ENCODE assay signal across 8 cellular contexts in the genomic region with DNA sequence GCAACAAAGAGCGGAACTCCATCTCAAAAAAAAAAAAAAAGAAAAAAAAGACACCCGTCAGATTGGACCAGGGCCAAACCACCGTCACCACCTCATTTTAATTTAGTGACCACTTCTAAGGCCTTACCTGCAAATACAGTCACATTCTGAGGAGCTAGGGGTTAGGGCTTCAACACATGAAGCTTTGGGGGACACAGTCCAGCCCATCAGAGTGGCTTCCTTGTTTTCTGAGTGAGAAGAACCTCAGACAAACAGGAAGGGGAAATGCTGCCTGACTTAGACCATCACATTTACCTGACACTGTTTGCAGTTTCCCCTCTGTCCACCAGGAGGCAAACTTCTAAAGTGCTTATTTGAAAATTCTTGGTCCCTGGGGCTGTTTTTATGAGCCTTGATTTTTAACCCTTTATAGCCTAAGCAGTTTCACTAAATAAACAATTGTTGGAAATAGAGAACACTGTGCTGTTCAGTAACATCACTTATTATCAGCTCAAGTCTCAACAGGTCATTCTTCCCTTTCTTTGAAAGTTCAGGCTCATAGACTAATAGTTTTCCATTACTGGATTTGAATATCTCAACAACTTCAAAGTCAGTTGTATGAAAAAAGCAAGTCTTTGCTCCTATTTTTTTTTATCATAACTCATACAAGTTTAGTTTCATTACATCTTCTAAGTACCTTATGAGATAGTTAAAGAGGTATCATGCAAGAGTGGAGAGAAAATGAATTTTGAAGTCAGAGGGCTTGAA.
DNase-seq lines count a peak whose midpoint lies in the region; ATAC-seq and TF ChIP-seq lines count a peak whose summit lies in the region.

No MANE protein-coding gene starts in this region.

- H3K4me1 ChIP-seq in left lung, result peaks cover 0 to 4% of the 10 kb centered on the region in 2 donors

- no peak overlapping the region for H3K27ac ChIP-seq in left lung

- intact Hi-C loops in left lung (cut with DNase I), result no loop called here

- TF ChIP-seq CTCF in GM12865 (IDR thresholded peaks at IDR 0.05; ENCODE audit: insufficient read depth, low read depth, low read length, missing control alignments) (peak; percentile 77), left lung (IDR thresholded peaks at IDR 0.05) (peak; percentile 74 to 80)

- no peaks in the 10 kb centered on the region for H3K27me3 ChIP-seq in left lung

- H3K36me3 ChIP-seq in left lung, result no peaks in the 10 kb centered on the region

- H3K9me3 ChIP-seq in left lung, result no peaks in the 10 kb centered on the region

- H3K4me3 ChIP-seq in GM12865 (ENCODE audit: low read depth, low read length) (no peak overlapping the region), left lung (no peak overlapping the region)

- peak; percentile 81 for DNase-seq in GM12865 (ENCODE audit: low read depth)
- DNase-seq in NCI-H226, result peak; percentile 22
- peak; percentile 84 for DNase-seq in cerebellar cortex (ENCODE audit: low spot score)
- DNase-seq in left lung, result no peak
- peak; percentile 46 to 50 (median 47) for DNase-seq in stimulated activated CD4-positive, alpha-beta T cell treated with anti-CD3 and anti-CD28 coated beads, TNF-alpha, amount 100 ng/mL, for 24 hours (ENCODE audit: low read depth in 3 of 3)
- DNase-seq in mesenteric fat pad (ENCODE audit: low spot score), result no peak

- peak; percentile 64 for ATAC-seq in HG02763 (IDR thresholded peaks at IDR 0.05; ENCODE audit: unreplicated experiment)
- peak; percentile 56 to 58 for ATAC-seq in activated CD4-positive, CD25-positive, alpha-beta regulatory T cell treated with anti-CD3 and anti-CD28 coated beads, Interleukin-2, amount 50 U/mL, for 24 hours
- ATAC-seq in left lung, result peak; percentile 88

Comparison
In these comparisons a context has a peak if more than half of its experiments do, and no peak if none do; other contexts are left out.
1. DNase-seq: peak in GM12865 (single experiment), NCI-H226 (single experiment), cerebellar cortex (single experiment) and stimulated activated CD4-positive, alpha-beta T cell treated with anti-CD3 and anti-CD28 coated beads, TNF-alpha, amount 100 ng/mL, for 24 hours (3 of 3); none in left lung (0 of 2) and mesenteric fat pad (single experiment).
2. Peak in every context shown above with its lines, with median percentiles within 50 percentile points of each other: ATAC-seq.